In genomic region chr10:132414402-132415016, GRCh38 we compare ENCODE assay signal across 24 cellular contexts. TPM values are rescaled to one million over a fixed set of nuclear protein-coding genes. Genes with fewer than 3 reads are reported as not detected.
DNase-seq lines count a peak whose midpoint lies in the region; ATAC-seq and TF ChIP-seq lines count a peak whose summit lies in the region.
"Had no signal": no experiment of that assay in that cellular context is flagged by ENCODE, and none has a peak within 500 bp of the region (broad histone marks: within the 10 kb centered on the region; RNA-seq: fewer than 3 reads in every experiment).

No MANE protein-coding gene starts in this region.

- no peaks in the 10 kb centered on the region for H3K9me3 Mint-ChIP-seq in natural killer cell
- H3K9me3 Mint-ChIP-seq in natural killer cell treated with Interleukin-12 subunit alpha and Interleukin-12 subunit beta and Interleukin-15 and Interleukin-18, amount 100 ng/mL, for 72 hours, result no peaks in the 10 kb centered on the region
- H3K9me3 Mint-ChIP-seq in nephron progenitor cell, result no peaks in the 10 kb centered on the region
- no peaks in the 10 kb centered on the region for H3K9me3 Mint-ChIP-seq in effector memory CD8-positive, alpha-beta T cell
- H3K9me3 Mint-ChIP-seq: activated naive CD4-positive, alpha-beta T cell treated with anti-CD3 and anti-CD28 coated beads, Interleukin-2, amount 50 U/mL, for 72 hours; H9; naive thymus-derived CD4-positive, alpha-beta T cell had no signal

- TF ChIP-seq CTCF in natural killer cell (IDR thresholded peaks at IDR 0.05), result no peak
- no peak for TF ChIP-seq CTCF in hepatocyte (IDR thresholded peaks at IDR 0.05; ENCODE audit: poor library complexity)
- no peak for TF ChIP-seq CTCF in nephron progenitor cell (IDR thresholded peaks at IDR 0.05)
- no peak for TF ChIP-seq CTCF in vagina (IDR thresholded peaks at IDR 0.05)

- H3K9me2 ChIP-seq in hepatocyte (replicated peaks; ENCODE audit: insufficient read depth), result no peaks in the 10 kb centered on the region

- no peak for TF ChIP-seq POLR2A in vagina (IDR thresholded peaks at IDR 0.05)

- H3K4me3 Mint-ChIP-seq in natural killer cell (no peak overlapping the region), nephron progenitor cell (peak overlapping the region; percentile 21)
- no peak overlapping the region for H3K4me3 Mint-ChIP-seq in natural killer cell treated with Interleukin-12 subunit alpha and Interleukin-12 subunit beta and Interleukin-15 and Interleukin-18, amount 100 ng/mL, for 72 hours
- no peak overlapping the region for H3K4me3 Mint-ChIP-seq in effector memory CD8-positive, alpha-beta T cell
- H3K4me3 Mint-ChIP-seq: H9, T-helper 17 cell had no signal

- ATAC-seq in natural killer cell, result no peak
- ATAC-seq in natural killer cell treated with Interleukin-12 subunit alpha and Interleukin-12 subunit beta and Interleukin-15 and Interleukin-18, amount 100 ng/mL, for 72 hours, result no peak
- no peak for ATAC-seq in effector memory CD8-positive, alpha-beta T cell (replicated peaks)
- ATAC-seq: activated naive CD4-positive, alpha-beta T cell treated with anti-CD3 and anti-CD28 coated beads, Interleukin-2, amount 50 U/mL, for 72 hours; naive thymus-derived CD4-positive, alpha-beta T cell; T-helper 17 cell had no signal

- CTCF ChIA-PET in HEK293T (lab: Yijun Ruan, JAX), result no interaction called here

- H3K4me2 ChIP-seq in hepatocyte, result peak overlapping the region; percentile 44

- no peaks in the 10 kb centered on the region for H3K36me3 Mint-ChIP-seq in natural killer cell
- H3K36me3 Mint-ChIP-seq in natural killer cell treated with Interleukin-12 subunit alpha and Interleukin-12 subunit beta and Interleukin-15 and Interleukin-18, amount 100 ng/mL, for 72 hours, result peaks cover 8% of the 10 kb centered on the region
- peaks cover 6% of the 10 kb centered on the region for H3K36me3 Mint-ChIP-seq in nephron progenitor cell (ENCODE audit: low read depth)
- H3K36me3 Mint-ChIP-seq in effector memory CD8-positive, alpha-beta T cell (ENCODE audit: insufficient read depth), result peaks cover 12% of the 10 kb centered on the region
- H3K36me3 Mint-ChIP-seq: activated naive CD4-positive, alpha-beta T cell treated with anti-CD3 and anti-CD28 coated beads, Interleukin-2, amount 50 U/mL, for 72 hours had no signal

- DNase-seq in natural killer cell (no peak), hepatocyte (ENCODE audit: low spot score) (no peak), nephron progenitor cell (no peak), vagina (ENCODE audit: extremely low spot score in 2 of 2) (no peak), HEK293T (ENCODE audit: extremely low spot score) (no peak)
- DNase-seq in natural killer cell treated with Interleukin-12 subunit alpha and Interleukin-12 subunit beta and Interleukin-15 and Interleukin-18, amount 100 ng/mL, for 72 hours (ENCODE audit: low spot score), result no peak
- DNase-seq in activated CD4-positive, alpha-beta T cell treated with anti-CD3 and anti-CD28 coated beads, Interleukin-2, amount 50 U/mL, for 4 hours, result no peak
- no peak for DNase-seq in effector memory CD8-positive, alpha-beta T cell
- DNase-seq: activated CD8-positive, alpha-beta memory T cell treated with anti-CD3 and anti-CD28 coated beads for 24 hours; activated T-cell treated with anti-CD3 and anti-CD28 coated beads, Interleukin-2, amount 50 U/mL, for 48 hours; C1 segment of cervical spinal cord; GDM1; H9; Karpas-422; left ventricle myocardium inferior; naive thymus-derived CD4-positive, alpha-beta T cell; NCI-H1048; NCI-H2107; OCI-M1; small intestine; stimulated activated CD4-positive, alpha-beta T cell treated with anti-CD3 and anti-CD28 coated beads, Interleukin-4, amount 100 ng/mL, for 24 hours; T-helper 17 cell; uterus had no signal

- H3K79me2 ChIP-seq in hepatocyte, result peaks cover 83% of the 10 kb centered on the region

- H3K4me3 ChIP-seq in hepatocyte (no peak overlapping the region), vagina (no peak overlapping the region)
- H3K4me3 ChIP-seq: left ventricle myocardium inferior, uterus had no signal

- peak overlapping the region; percentile 66 for H3K27ac ChIP-seq in hepatocyte
- H3K27ac ChIP-seq in vagina, result peak overlapping the region; percentile 79

- H3K36me3 ChIP-seq in hepatocyte (replicated peaks; ENCODE audit: insufficient read depth, low read depth) (no peaks in the 10 kb centered on the region), vagina (peaks cover 0 to 4% of the 10 kb centered on the region in 2 donors)
- H3K36me3 ChIP-seq: left ventricle myocardium inferior, uterus had no signal

- H3K27me3 Mint-ChIP-seq in natural killer cell (ENCODE audit: low read depth in 2 of 2) (no peaks in the 10 kb centered on the region), nephron progenitor cell (ENCODE audit: low read depth, poor library complexity) (peaks cover 8% of the 10 kb centered on the region)
- no peaks in the 10 kb centered on the region for H3K27me3 Mint-ChIP-seq in natural killer cell treated with Interleukin-12 subunit alpha and Interleukin-12 subunit beta and Interleukin-15 and Interleukin-18, amount 100 ng/mL, for 72 hours
- H3K27me3 Mint-ChIP-seq in effector memory CD8-positive, alpha-beta T cell, result no peaks in the 10 kb centered on the region
- H3K27me3 Mint-ChIP-seq: naive thymus-derived CD4-positive, alpha-beta T cell; T-helper 17 cell had no signal

- H3K4me1 ChIP-seq in hepatocyte (ENCODE audit: insufficient read depth) (peaks cover 65% of the 10 kb centered on the region), vagina (peaks cover 66% of the 10 kb centered on the region)

- H3K9me3 ChIP-seq in hepatocyte (ENCODE audit: low read depth) (no peaks in the 10 kb centered on the region), vagina (no peaks in the 10 kb centered on the region)
- H3K9me3 ChIP-seq: left ventricle myocardium inferior, uterus had no signal

- H3K4me1 Mint-ChIP-seq in natural killer cell (peaks cover 18 to 46% of the 10 kb centered on the region in 2 donors), nephron progenitor cell (peaks cover 74% of the 10 kb centered on the region)
- peaks cover 13 to 23% of the 10 kb centered on the region in 2 donors for H3K4me1 Mint-ChIP-seq in natural killer cell treated with Interleukin-12 subunit alpha and Interleukin-12 subunit beta and Interleukin-15 and Interleukin-18, amount 100 ng/mL, for 72 hours (ENCODE audit: low read depth in 2 of 2)
- peaks cover 9 to 11% of the 10 kb centered on the region in 2 donors for H3K4me1 Mint-ChIP-seq in effector memory CD8-positive, alpha-beta T cell (ENCODE audit: low read depth in 2 of 2)

- H4K20me1 ChIP-seq in hepatocyte (ENCODE audit: insufficient read depth, poor library complexity, severe bottlenecking), result no peaks in the 10 kb centered on the region

- 64% methylated on average over 21 of the region's 21 CpGs for WGBS in hepatocyte (ENCODE audit: low lambda C conversion rate, missing lambda C conversion rate)

- POLR2A ChIA-PET in HEK293T (lab: Yijun Ruan, JAX), result no interaction called here

- intact Hi-C loops in natural killer cell (cut with micrococcal nuclease) (no loop called here), vagina (cut with DNase I) (no loop called here)

- H3K27ac Mint-ChIP-seq in natural killer cell (peak overlapping the region; percentile 35 to 48), nephron progenitor cell (peak overlapping the region; percentile 47)
- no peak overlapping the region for H3K27ac Mint-ChIP-seq in natural killer cell treated with Interleukin-12 subunit alpha and Interleukin-12 subunit beta and Interleukin-15 and Interleukin-18, amount 100 ng/mL, for 72 hours
- H3K27ac Mint-ChIP-seq in effector memory CD8-positive, alpha-beta T cell, result peak overlapping the region in 1 of 2 donors; percentile 3
- H3K27ac Mint-ChIP-seq: T-helper 17 cell had no signal

- no peak overlapping the region for H2AFZ ChIP-seq in hepatocyte

- no peaks in the 10 kb centered on the region for H3K27me3 ChIP-seq in hepatocyte
- no peaks in the 10 kb centered on the region for H3K27me3 ChIP-seq in vagina
- H3K27me3 ChIP-seq: uterus had no signal

TF ChIP-seq in HEK293T, 16 proteins besides CTCF, POLR2A, EP300 and RAD21:
- TF ChIP-seq L3MBTL2 (conservative IDR thresholded peaks at IDR 0.05) (no peak), CTBP1 (IDR thresholded peaks at IDR 0.05; ENCODE audit: borderline replicate concordance) (no peak), BHLHE40 (IDR thresholded peaks at IDR 0.05; ENCODE audit: borderline replicate concordance) (no peak), HDGF (IDR thresholded peaks at IDR 0.05; ENCODE audit: borderline replicate concordance) (no peak), ELF4 (IDR thresholded peaks at IDR 0.05) (no peak), ZNF384 (IDR thresholded peaks at IDR 0.05) (no peak), SP1 (IDR thresholded peaks at IDR 0.05) (no peak), SUZ12 (IDR thresholded peaks at IDR 0.05) (no peak), TARDBP (IDR thresholded peaks at IDR 0.05) (no peak)

RNA-seq across cellular contexts. Expression of gene PWWP2B, which starts 17.5 kb away (rescaled TPM):
- total RNA-seq in natural killer cell (10 to 100 TPM; 23.7 to 29.5 (median 24.4) TPM), hepatocyte (15.1 and 18.0 TPM in 2 replicates), vagina (14.7 TPM)
- total RNA-seq in natural killer cell treated with Interleukin-12 subunit alpha and Interleukin-12 subunit beta and Interleukin-15 and Interleukin-18, amount 100 ng/mL, for 72 hours, result 10 to 100 TPM; 15.2 to 17.9 TPM
- 10.7 and 12.7 TPM in 2 replicates for polyA plus RNA-seq in hepatocyte

Comparison
In these comparisons a context has a peak if more than half of its experiments do, and no peak if none do; other contexts are left out.
1. H3K27ac Mint-ChIP-seq: peak in natural killer cell (2 of 2) and nephron progenitor cell (single experiment); none in natural killer cell treated with Interleukin-12 subunit alpha and Interleukin-12 subunit beta and Interleukin-15 and Interleukin-18, amount 100 ng/mL, for 72 hours (0 of 2).